In genomic region chr4:128782076-128782715, GRCh38 we compare ENCODE assay signal across 8 cellular contexts. TPM values are rescaled to one million over a fixed set of nuclear protein-coding genes. Genes with fewer than 3 reads are reported as not detected.
DNase-seq lines count a peak whose midpoint lies in the region; ATAC-seq, FAIRE-seq and TF ChIP-seq lines count a peak whose summit lies in the region.

No MANE protein-coding gene starts in this region.

- no peak overlapping the region for H2AFZ ChIP-seq in neural progenitor cell (replicated peaks)

- no peak overlapping the region for H3K4me2 ChIP-seq in neural progenitor cell

- DNase-seq in AG08396 (ENCODE audit: low spot score): peak; percentile 53
- peak; percentile 17 for DNase-seq in SW480 (ENCODE audit: low spot score)
- peak; percentile 69 for DNase-seq in cerebellar cortex (ENCODE audit: low spot score)
- DNase-seq in neural progenitor cell (ENCODE audit: low spot score): peak; percentile 24
- DNase-seq in urothelium cell line (ENCODE audit: low spot score): no peak
- DNase-seq in COLO829 (ENCODE audit: low spot score): no peak
- DNase-seq in NCI-H2227 treated with DMSO at 0.1 percent for 48 hours (lab: John Stamatoyannopoulos, UW): no peak

- no peak overlapping the region for H3K27ac Mint-ChIP-seq in neural progenitor cell

- H4K20me1 ChIP-seq in neural progenitor cell (ENCODE audit: low read depth): no peaks in the 10 kb centered on the region

- no peaks in the 10 kb centered on the region for H3F3A ChIP-seq in neural progenitor cell (ENCODE audit: low read depth)

- no peak for FAIRE-seq in urothelium cell line (lab: Jason Lieb, UNC)

- peak; percentile 86 for ATAC-seq in GM18868 (IDR thresholded peaks at IDR 0.05; ENCODE audit: unreplicated experiment)

- TF ChIP-seq CTCF in neural progenitor cell (IDR thresholded peaks at IDR 0.05): peak; percentile 32

- peaks cover 3% of the 10 kb centered on the region for H3K27me3 Mint-ChIP-seq in neural progenitor cell (ENCODE audit: insufficient read depth, low read depth)

- H3K79me2 ChIP-seq in neural progenitor cell (ENCODE audit: low read depth): no peaks in the 10 kb centered on the region

- no peak overlapping the region for H3K27ac ChIP-seq in neural progenitor cell

- H3K4me3 ChIP-seq in neural progenitor cell: no peak overlapping the region

- H3K4me3 Mint-ChIP-seq in neural progenitor cell: no peak overlapping the region

- no peak overlapping the region for H3K9ac ChIP-seq in neural progenitor cell

- H3K36me3 ChIP-seq in neural progenitor cell: no peaks in the 10 kb centered on the region

- peaks cover 8% of the 10 kb centered on the region for H3K4me1 Mint-ChIP-seq in neural progenitor cell

- H3K4me1 ChIP-seq in neural progenitor cell: no peaks in the 10 kb centered on the region

- H3K36me3 Mint-ChIP-seq in neural progenitor cell: peaks cover 2% of the 10 kb centered on the region

- no peaks in the 10 kb centered on the region for H3K27me3 ChIP-seq in neural progenitor cell

- H3K9me3 ChIP-seq in neural progenitor cell (ENCODE audit: low read depth): no peaks in the 10 kb centered on the region

- H3K9me3 Mint-ChIP-seq in neural progenitor cell: peaks cover 6% of the 10 kb centered on the region

RNA-seq across cellular contexts. Expression of gene JADE1, which starts 27.3 kb away (rescaled TPM):
- total RNA-seq in neural progenitor cell (ENCODE audit: low replicate concordance): 46.2 and 55.9 TPM in 2 replicates

Comparison
In these comparisons a context has a peak if more than half of its experiments do, and no peak if none do; other contexts are left out.
1. DNase-seq: peak in AG08396 (single experiment), SW480 (single experiment), cerebellar cortex (single experiment) and neural progenitor cell (single experiment); none in urothelium cell line (single experiment), COLO829 (single experiment) and NCI-H2227 treated with DMSO at 0.1 percent for 48 hours (single experiment).